In genomic region chr22:39991164-39991860, GRCh38 we compare ENCODE assay signal across 23 cellular contexts. TPM values are rescaled to one million over a fixed set of nuclear protein-coding genes. Genes with fewer than 3 reads are reported as not detected.
"Had no signal": no experiment of that assay in that cellular context is flagged by ENCODE, and none has a peak within 500 bp of the region (broad histone marks: within the 10 kb centered on the region; RNA-seq: fewer than 3 reads in every experiment).

No MANE protein-coding gene starts in this region.

- H3K27me3 ChIP-seq: testis had no signal

- H3K4me3 ChIP-seq: coronary artery, lung, prostate gland, spleen, testis, upper lobe of left lung had no signal

- H3K27ac ChIP-seq: brain microvascular endothelial cell, coronary artery, prostate gland, spleen, testis, upper lobe of left lung had no signal

- H3K4me1 ChIP-seq: prostate gland had no signal

- ATAC-seq: activated CD8-positive, alpha-beta T cell treated with anti-CD3 and anti-CD28 coated beads, Interleukin-2, amount 10 ng/mL, durations not matched to agents 7 days and 5 days; activated naive CD8-positive, alpha-beta T cell treated with anti-CD3 and anti-CD28 coated beads, Interleukin-2, amount 50 U/mL, for 24 hours; stimulated activated memory B cell treated with anti-CD40 and anti-IgM and Interleukin-4, amounts not matched to agents 10 μg/mL and 1 μg/mL and 100 μg/mL, for 72 hours had no signal

- H3K9me3 ChIP-seq: prostate gland, spleen, testis, upper lobe of left lung had no signal

- H3K36me3 ChIP-seq: brain microvascular endothelial cell, prostate gland, spleen, upper lobe of left lung had no signal

- FAIRE-seq: frontal cortex had no signal

- DNase-seq: activated CD4-positive, alpha-beta T cell treated with anti-CD3 and anti-CD28 coated beads, Interleukin-2, amount 10 ng/mL, durations not matched to agents 24 days and 14 days; activated CD8-positive, alpha-beta T cell treated with anti-CD3 and anti-CD28 coated beads, Interleukin-2, amount 10 ng/mL, durations not matched to agents 7 days and 5 days; activated effector memory CD4-positive, alpha-beta T cell treated with Interleukin-2 at 50 U/mL for 16 hours; activated naive CD4-positive, alpha-beta T cell treated with anti-CD3 and anti-CD28 coated beads, Interleukin-2, amount 10 ng/mL, durations not matched to agents 7 days and 5 days; activated naive CD8-positive, alpha-beta T cell treated with anti-CD3 and anti-CD28 coated beads, Interleukin-2, amount 50 U/mL, for 24 hours; activated T-cell treated with anti-CD3 and anti-CD28 coated beads, Interleukin-2, amount 50 U/mL, for 24 hours; anterior cingulate cortex; brain microvascular endothelial cell; head of caudate nucleus; immature natural killer cell; midbrain; occipital lobe; spleen; stimulated activated CD4-positive, alpha-beta T cell treated with anti-CD3 and anti-CD28 coated beads, Interleukin-4, amount 100 ng/mL, for 4 hours; testis; upper lobe of left lung had no signal

RNA-seq across cellular contexts. Expression of gene FAM83F, which starts 3.4 kb away (rescaled TPM):
- polyA plus RNA-seq: immature natural killer cell had no signal

RNA-seq across cellular contexts. Expression of gene TMA7B, which starts 31.1 kb away (rescaled TPM):
- total RNA-seq: epithelial cell of proximal tubule, frontal cortex, occipital lobe, prostate gland had no signal
- polyA plus RNA-seq: neural cell had no signal
